ENCODE assay signal across 9 cellular contexts in genomic region chr11:191490-192478, GRCh38. TPM values are rescaled to one million over a fixed set of nuclear protein-coding genes. Genes with fewer than 3 reads are reported as not detected.
DNase-seq lines count a peak whose midpoint lies in the region; ATAC-seq, FAIRE-seq and TF ChIP-seq lines count a peak whose summit lies in the region.
"Not testable (repeated sequence)": the region's sequence is repeated elsewhere in the genome, so short reads cannot be mapped to it uniquely, and the experiment has no call there.
"Had no signal": no experiment of that assay in that cellular context is flagged by ENCODE, and none has a peak within 500 bp of the region (broad histone marks: within the 10 kb centered on the region; RNA-seq: fewer than 3 reads in every experiment).

No MANE protein-coding gene starts in this region.

- ATAC-seq in T-cell (replicated peaks in 1 of 4) (peak; percentile 70 to 86 (median 72)), left cardiac atrium (peak; percentile 58 to 74), omental fat pad (ENCODE audit: low FRiP score) (peak; percentile 67)

- H3K9me3 Mint-ChIP-seq in T-cell, result not testable (repeated sequence)

- TF ChIP-seq CTCF in AG09319 (IDR thresholded peaks at IDR 0.05; ENCODE audit: low read depth, low read length) (peak; percentile 28), cardiac fibroblast (IDR thresholded peaks at IDR 0.05; ENCODE audit: low read depth, low read length) (peak; percentile 21)
- not testable (repeated sequence) for TF ChIP-seq CTCF in omental fat pad (IDR thresholded peaks at IDR 0.05)

- H3K4me1 Mint-ChIP-seq in T-cell, result peaks cover 7 to 14% (median 11%) of the 10 kb centered on the region in 3 donors

- H3K4me3 ChIP-seq in cardiac fibroblast (replicated peaks in 1 of 2; ENCODE audit: low read depth in 2 of 2, low read length in 2 of 2), result not testable (repeated sequence)

- peak overlapping the region in 1 of 3 donors; percentile 33 for H3K4me3 Mint-ChIP-seq in T-cell

- intact Hi-C loops in left cardiac atrium (cut with DNase I), result not testable (repeated sequence)

- not testable (repeated sequence) for H3K27me3 Mint-ChIP-seq in T-cell

- CTCF ChIA-PET in T-cell (lab: Charles Lee), result not testable (repeated sequence)

- H3K27ac Mint-ChIP-seq in T-cell, result peak overlapping the region; percentile 68 to 91

- not testable (repeated sequence) for DNase-seq in AG09319 (ENCODE audit: extremely low read depth, low read depth); GM19239 (ENCODE audit: insufficient read length, low spot score); cardiac fibroblast (ENCODE audit: low read depth in 2 of 2); omental fat pad (ENCODE audit: low spot score)
- DNase-seq in T-cell, result peak in 20 of 34 experiments; percentile 22 to 71 (median 44)
- DNase-seq in activated T-cell treated with anti-CD3 and anti-CD28 coated beads, Interleukin-2, amount 50 U/mL, for 48 hours, result peak; percentile 82 to 85
- DNase-seq in left cardiac atrium, result peak; percentile 40
- peak; percentile 61 for DNase-seq in stimulated activated CD8-positive, alpha-beta memory T cell treated with anti-CD3 and anti-CD28 coated beads, Interleukin-4, amount 100 ng/mL, for 48 hours

- POLR2A ChIA-PET in T-cell (lab: Charles Lee), result not testable (repeated sequence)

- not testable (repeated sequence) for H3K36me3 Mint-ChIP-seq in T-cell

- FAIRE-seq in GM19239 (lab: Jason Lieb, UNC), result peak; percentile 99

RNA-seq across cellular contexts. Expression of gene SCGB1C1, which starts 1.1 kb away (rescaled TPM):
- not detected for total RNA-seq in T-cell
- total RNA-seq in left cardiac atrium, result not detected
- total RNA-seq in omental fat pad, result not detected
- total RNA-seq: H4 had no signal

RNA-seq across cellular contexts. Expression of gene BET1L, which starts 15.4 kb away (rescaled TPM):
- total RNA-seq in T-cell, result 100 to 1,000 TPM in 3 of 5 donors, 10 to 100 TPM in 2; 68.4 to 106 (median 102) TPM
- 10 to 100 TPM; 27.6 to 44.5 TPM for total RNA-seq in left cardiac atrium
- 10 to 100 TPM; 18.4 to 29.1 (median 26.8) TPM for total RNA-seq in omental fat pad

RNA-seq across cellular contexts. Expression of gene RIC8A, which starts 15.7 kb away (rescaled TPM):
- total RNA-seq in T-cell, result 100 to 1,000 TPM in 4 of 5 donors, 10 to 100 TPM in 1; 87.4 to 151 (median 117) TPM
- total RNA-seq in left cardiac atrium, result 10 to 100 TPM; 54.1 to 67.4 TPM
- total RNA-seq in omental fat pad, result 100 to 1,000 TPM in 1 of 4 donors, 10 to 100 TPM in 3; 60.6 to 104 (median 77.6) TPM

RNA-seq across cellular contexts. Expression of gene SIRT3, which starts 44.4 kb away (rescaled TPM):
- total RNA-seq in T-cell (10 to 100 TPM; 22.0 to 33.0 (median 26.3) TPM), left cardiac atrium (10 to 100 TPM; 21.1 to 21.6 TPM), omental fat pad (10 to 100 TPM in 3 of 4 donors, 1 to 10 TPM in 1; 6.8 to 19.2 (median 12.2) TPM)

RNA-seq across cellular contexts. Expression of gene PSMD13, which starts 45.0 kb away (rescaled TPM):
- total RNA-seq in T-cell, result 100 to 1,000 TPM in 4 of 5 donors, 10 to 100 TPM in 1; 74.0 to 115 (median 108) TPM
- total RNA-seq in left cardiac atrium, result 10 to 100 TPM; 75.5 to 87.3 TPM
- total RNA-seq in omental fat pad, result 100 to 1,000 TPM in 1 of 4 donors, 10 to 100 TPM in 3; 69.6 to 124 (median 78.2) TPM
